11 cellular contexts compared by ENCODE assay signal in genomic region chr11:15988693-15989231, GRCh38.
DNase-seq lines count a peak whose midpoint lies in the region; ATAC-seq and TF ChIP-seq lines count a peak whose summit lies in the region.
"Had no signal": no experiment of that assay in that cellular context is flagged by ENCODE, and none has a peak within 500 bp of the region (broad histone marks: within the 10 kb centered on the region; RNA-seq: fewer than 3 reads in every experiment).

No MANE protein-coding gene starts in this region.

- no peak overlapping the region for H2AFZ ChIP-seq in DND-41 (ENCODE audit: low read depth, low read length)

- peak; percentile 29 for TF ChIP-seq CTCF in DND-41 (IDR thresholded peaks at IDR 0.05; ENCODE audit: borderline replicate concordance, extremely low read depth, low read length, poor library complexity, severe bottlenecking)
- peak; percentile 39 for TF ChIP-seq CTCF in epithelial cell of esophagus (IDR thresholded peaks at IDR 0.05; ENCODE audit: insufficient read depth, low read depth, low read length, missing control alignments)
- TF ChIP-seq CTCF in transverse colon (IDR thresholded peaks at IDR 0.05), result peak in 2 of 5 experiments; percentile 8 to 10

- TF ChIP-seq EP300 in transverse colon (IDR thresholded peaks at IDR 0.05; ENCODE audit: low read depth), result no peak

- H3K36me3 ChIP-seq in DND-41 (ENCODE audit: insufficient read depth, low read length) (no peaks in the 10 kb centered on the region), transverse colon (no peaks in the 10 kb centered on the region)
- H3K36me3 ChIP-seq: stomach had no signal

- ATAC-seq in DND-41 (ENCODE audit: insufficient read depth, low read depth) (no peak), GM21529 (IDR thresholded peaks at IDR 0.05; ENCODE audit: unreplicated experiment) (no peak)

- H3K4me2 ChIP-seq in DND-41 (ENCODE audit: insufficient read depth, low read length), result no peak overlapping the region

- intact Hi-C loops in transverse colon (cut with DNase I; ENCODE audit: low total_unique reads), result no loop called here

- no peaks in the 10 kb centered on the region for H4K20me1 ChIP-seq in DND-41 (ENCODE audit: insufficient read depth, low read length)

- no peak overlapping the region for H3K4me3 ChIP-seq in DND-41 (ENCODE audit: low read depth in 1 of 2, low read length in 2 of 2)
- no peak overlapping the region for H3K4me3 ChIP-seq in epithelial cell of esophagus (ENCODE audit: low read length)
- no peak overlapping the region for H3K4me3 ChIP-seq in transverse colon
- H3K4me3 ChIP-seq: stomach had no signal

- H3K9ac ChIP-seq in DND-41 (ENCODE audit: low read depth, low read length), result no peak overlapping the region

- no peak for TF ChIP-seq POLR2A in transverse colon (IDR thresholded peaks at IDR 0.05)

- H3K9me3 ChIP-seq in DND-41 (ENCODE audit: insufficient read depth, low read length, severe bottlenecking) (no peaks in the 10 kb centered on the region), transverse colon (no peaks in the 10 kb centered on the region)
- H3K9me3 ChIP-seq: stomach had no signal

- DNase-seq in DND-41 (no peak), NAMALWA (ENCODE audit: low spot score) (peak; percentile 5), epithelial cell of esophagus (ENCODE audit: low read depth) (no peak), lung microvascular endothelial cell (ENCODE audit: low read depth in 2 of 2) (peak; percentile 3 to 20), Kasumi-1 (lab: John Stamatoyannopoulos, UW) (no peak), NCI-H1048 (lab: John Stamatoyannopoulos, UW) (no peak), transverse colon (no peak)
- DNase-seq: cerebellar nuclear complex; stimulated activated CD4-positive, alpha-beta T cell treated with anti-CD3 and anti-CD28 coated beads, Interleukin-12 subunit alpha, Interleukin-12 subunit beta, amount 100 ng/mL, for 4 hours; stomach had no signal

- H3K27ac ChIP-seq in DND-41 (ENCODE audit: low read length) (no peak overlapping the region), transverse colon (no peak overlapping the region)
- H3K27ac ChIP-seq: stomach had no signal

- H3K79me2 ChIP-seq in DND-41 (ENCODE audit: insufficient read depth, low read length), result no peaks in the 10 kb centered on the region

- 92 to 93% methylated on average over 3 to 14 of the region's 14 CpGs for WGBS in transverse colon (ENCODE audit: low coverage in 1 of 2), 2 donors

- H3K4me1 ChIP-seq in DND-41 (ENCODE audit: insufficient read depth, low read length), result no peaks in the 10 kb centered on the region
- H3K4me1 ChIP-seq in transverse colon, result no peaks in the 10 kb centered on the region

- H3K27me3 ChIP-seq in DND-41 (ENCODE audit: insufficient read depth, low read length, poor library complexity) (peaks cover 2% of the 10 kb centered on the region), transverse colon (no peaks in the 10 kb centered on the region)
- H3K27me3 ChIP-seq: stomach had no signal

- in situ Hi-C loops in transverse colon (cut with MboI; ENCODE audit: low pct_ligation_motif_present in 1 of 4, low pct_unique_long_range_greater_than_20kb in 1 of 4, low sequenced_read_pairs in 3 of 4), result no loop called here

Comparison
In these comparisons a context has a peak if more than half of its experiments do, and no peak if none do; other contexts are left out.
1. DNase-seq: peak in NAMALWA (single experiment) and lung microvascular endothelial cell (2 of 2); none in DND-41 (single experiment), epithelial cell of esophagus (single experiment), Kasumi-1 (0 of 2), NCI-H1048 (single experiment) and transverse colon (single experiment).